ENCODE assay signal across 15 cellular contexts in the genomic region with DNA sequence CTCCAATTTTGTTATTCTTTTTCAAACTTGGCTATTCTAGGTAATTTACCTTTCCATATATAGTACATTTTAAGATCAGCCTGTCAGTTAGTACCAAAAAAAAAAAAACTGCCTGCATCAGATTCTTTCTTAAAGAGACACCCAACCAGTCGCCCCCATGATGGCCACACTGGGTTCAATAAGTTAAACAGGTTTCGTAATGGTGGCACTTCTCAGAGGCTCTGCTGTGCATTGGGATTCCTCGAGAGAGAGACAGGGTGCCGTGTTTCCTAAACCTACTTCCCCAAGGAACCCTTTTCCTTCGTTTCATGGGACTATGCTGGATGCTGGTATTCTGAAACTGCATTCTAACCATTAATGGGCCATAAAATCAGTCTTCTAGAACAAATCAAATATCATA. TPM values are rescaled to one million over a fixed set of nuclear protein-coding genes. Genes with fewer than 3 reads are reported as not detected.
DNase-seq lines count a peak whose midpoint lies in the region; ATAC-seq and TF ChIP-seq lines count a peak whose summit lies in the region.
"Had no signal": no experiment of that assay in that cellular context is flagged by ENCODE, and none has a peak within 500 bp of the region (broad histone marks: within the 10 kb centered on the region; RNA-seq: fewer than 3 reads in every experiment).

No MANE protein-coding gene starts in this region.

- no peak overlapping the region for H3K27ac Mint-ChIP-seq in osteocyte (ENCODE audit: unreplicated experiment)
- H3K27ac Mint-ChIP-seq in activated CD4-positive, alpha-beta memory T cell treated with anti-CD3 and anti-CD28 coated beads for 36 hours: no peak overlapping the region
- H3K27ac Mint-ChIP-seq: CD8-positive, alpha-beta T cell; H9 had no signal

- CTCF ChIA-PET in activated CD4-positive, alpha-beta memory T cell treated with anti-CD3 and anti-CD28 coated beads for 36 hours (lab: Charles Lee): no interaction called here

- no peaks in the 10 kb centered on the region for H3K9me3 ChIP-seq in right atrium auricular region
- H3K9me3 ChIP-seq: BLaER1 treated with 17β-estradiol and CSF1 and Interleukin-3, amounts not matched to agents 10 nM and 100 nM had no signal

- no peaks in the 10 kb centered on the region for H3K27me3 Mint-ChIP-seq in osteocyte (ENCODE audit: unreplicated experiment)
- H3K27me3 Mint-ChIP-seq in activated CD4-positive, alpha-beta memory T cell treated with anti-CD3 and anti-CD28 coated beads for 36 hours: peaks cover 5% of the 10 kb centered on the region

- peaks cover 0 to 39% of the 10 kb centered on the region in 2 donors for H3K4me1 ChIP-seq in right atrium auricular region

- peaks cover 31% of the 10 kb centered on the region for H3K4me1 Mint-ChIP-seq in osteocyte (ENCODE audit: unreplicated experiment)
- H3K4me1 Mint-ChIP-seq in activated CD4-positive, alpha-beta memory T cell treated with anti-CD3 and anti-CD28 coated beads for 36 hours (ENCODE audit: low read depth): no peaks in the 10 kb centered on the region

- POLR2A ChIA-PET in activated CD4-positive, alpha-beta memory T cell treated with anti-CD3 and anti-CD28 coated beads for 36 hours (lab: Charles Lee): no interaction called here

- no peak overlapping the region for H3K4me3 ChIP-seq in right atrium auricular region
- H3K4me3 ChIP-seq: BLaER1 treated with 17β-estradiol and CSF1 and Interleukin-3, amounts not matched to agents 10 nM and 100 nM had no signal

- H3K36me3 ChIP-seq in right atrium auricular region: no peaks in the 10 kb centered on the region
- H3K36me3 ChIP-seq: BLaER1 treated with 17β-estradiol and CSF1 and Interleukin-3, amounts not matched to agents 10 nM and 100 nM had no signal

- ATAC-seq in HG03108 (IDR thresholded peaks at IDR 0.05; ENCODE audit: unreplicated experiment): no peak
- ATAC-seq: CD8-positive, alpha-beta T cell had no signal

- no peaks in the 10 kb centered on the region for H3K27me3 ChIP-seq in right atrium auricular region
- H3K27me3 ChIP-seq: BLaER1 treated with 17β-estradiol and CSF1 and Interleukin-3, amounts not matched to agents 10 nM and 100 nM had no signal

- TF ChIP-seq CTCF in right atrium auricular region (IDR thresholded peaks at IDR 0.05) (no peak), osteocyte (IDR thresholded peaks at IDR 0.05) (no peak)

- no peaks in the 10 kb centered on the region for H3K9me3 Mint-ChIP-seq in osteocyte (ENCODE audit: unreplicated experiment)
- H3K9me3 Mint-ChIP-seq in activated CD4-positive, alpha-beta memory T cell treated with anti-CD3 and anti-CD28 coated beads for 36 hours: no peaks in the 10 kb centered on the region
- H3K9me3 Mint-ChIP-seq: CD8-positive, alpha-beta T cell; H9 had no signal

- no peak overlapping the region for H3K27ac ChIP-seq in right atrium auricular region
- H3K27ac ChIP-seq: BLaER1 treated with 17β-estradiol and CSF1 and Interleukin-3, amounts not matched to agents 10 nM and 100 nM had no signal

- H3K36me3 Mint-ChIP-seq in osteocyte (ENCODE audit: unreplicated experiment): no peaks in the 10 kb centered on the region
- H3K36me3 Mint-ChIP-seq in activated CD4-positive, alpha-beta memory T cell treated with anti-CD3 and anti-CD28 coated beads for 36 hours: no peaks in the 10 kb centered on the region
- H3K36me3 Mint-ChIP-seq: CD8-positive, alpha-beta T cell had no signal

- no peak overlapping the region for H3K4me3 Mint-ChIP-seq in osteocyte (ENCODE audit: unreplicated experiment)
- no peak overlapping the region for H3K4me3 Mint-ChIP-seq in activated CD4-positive, alpha-beta memory T cell treated with anti-CD3 and anti-CD28 coated beads for 36 hours
- H3K4me3 Mint-ChIP-seq: CD8-positive, alpha-beta T cell; H9 had no signal

- intact Hi-C loops in cardiac septum (cut with DNase I): no loop called here
- intact Hi-C loops in activated CD4-positive, alpha-beta memory T cell treated with anti-CD3 and anti-CD28 coated beads for 36 hours (cut with micrococcal nuclease): no loop called here

- DNase-seq in right atrium auricular region (ENCODE audit: low spot score) (peak; percentile 23), cardiac septum (ENCODE audit: low spot score) (no peak), osteocyte (ENCODE audit: extremely low spot score, unreplicated experiment) (peak; percentile 30), NCI-H2029 treated with DMSO at 0.1 percent for 48 hours (lab: John Stamatoyannopoulos, UW) (no peak)
- DNase-seq in stimulated activated CD8-positive, alpha-beta memory T cell treated with anti-CD3 and anti-CD28 coated beads, Interleukin-4, amount 100 ng/mL, for 48 hours: peak; percentile 6
- no peak for DNase-seq in activated CD4-positive, alpha-beta memory T cell treated with anti-CD3 and anti-CD28 coated beads for 36 hours
- DNase-seq: 8988T, Calu3, DMS79 treated with DMSO at 0.1 percent for 48 hours, GF-D8, GOT3 had no signal

RNA-seq across cellular contexts. Expression of a gene that starts 37.4 kb away (rescaled TPM):
- total RNA-seq in right atrium auricular region: under 1 TPM; 0.52 to 0.67 TPM
- 0.78 TPM for total RNA-seq in cardiac septum
- not detected in 2 replicates for total RNA-seq in osteocyte
- under 1 TPM; 0.14 to 0.58 TPM for total RNA-seq in activated CD4-positive, alpha-beta memory T cell treated with anti-CD3 and anti-CD28 coated beads for 36 hours
- total RNA-seq: H9 had no signal

RNA-seq across cellular contexts. Expression of a gene that starts 46.6 kb away (rescaled TPM):
- 10 to 100 TPM; 43.3 to 46.4 TPM for total RNA-seq in right atrium auricular region
- 40.7 TPM for total RNA-seq in cardiac septum
- 39.8 and 40.9 TPM in 2 replicates for total RNA-seq in osteocyte
- 10 to 100 TPM; 57.0 to 57.1 TPM for total RNA-seq in activated CD4-positive, alpha-beta memory T cell treated with anti-CD3 and anti-CD28 coated beads for 36 hours

Comparison
In these comparisons a context has a peak if more than half of its experiments do, and no peak if none do; other contexts are left out.
1. DNase-seq: peak in right atrium auricular region (single experiment), osteocyte (single experiment) and stimulated activated CD8-positive, alpha-beta memory T cell treated with anti-CD3 and anti-CD28 coated beads, Interleukin-4, amount 100 ng/mL, for 48 hours (single experiment); none in cardiac septum (single experiment), NCI-H2029 treated with DMSO at 0.1 percent for 48 hours (single experiment) and activated CD4-positive, alpha-beta memory T cell treated with anti-CD3 and anti-CD28 coated beads for 36 hours (single experiment).